In genomic region chr7:66779669-66780408, GRCh38 we compare ENCODE assay signal across 19 cellular contexts. TPM values are rescaled to one million over a fixed set of nuclear protein-coding genes. Genes with fewer than 3 reads are reported as not detected.
DNase-seq lines count a peak whose midpoint lies in the region; ATAC-seq, FAIRE-seq and TF ChIP-seq lines count a peak whose summit lies in the region.
"Had no signal": no experiment of that assay in that cellular context is flagged by ENCODE, and none has a peak within 500 bp of the region (broad histone marks: within the 10 kb centered on the region; RNA-seq: fewer than 3 reads in every experiment).

No MANE protein-coding gene starts in this region.

- no TSS peak for BruUV-seq in HepG2 (replicated peaks; lab: Mats Ljungman, UMichigan)

- H3K4me2 ChIP-seq in HepG2 (ENCODE audit: low read depth, low read length): peak overlapping the region; percentile 37

- H3K9me3 ChIP-seq in HepG2 (ENCODE audit: low read length) (no peaks in the 10 kb centered on the region), right lobe of liver (no peaks in the 10 kb centered on the region)
- H3K9me3 ChIP-seq: esophagus squamous epithelium, pancreas had no signal

- intact Hi-C loops in HepG2 (cut with micrococcal nuclease; ENCODE audit: unreplicated experiment): no loop called here
- intact Hi-C loops in right lobe of liver (cut with DNase I): no loop called here

- H3K27ac ChIP-seq in HepG2 (ENCODE audit: extremely low read length, insufficient read depth, low read length): peak overlapping the region; percentile 54
- H3K27ac ChIP-seq in right lobe of liver: peak overlapping the region in 1 of 3 donors; percentile 9
- H3K27ac ChIP-seq: esophagus squamous epithelium had no signal

- peak overlapping the region in 1 of 3 experiments; percentile 1; a peak in 1 of 6 replicates for H3K4me3 ChIP-seq in HepG2 (replicated peaks in 1 of 3; ENCODE audit: insufficient read depth in 1 of 3, low read depth in 2 of 3, low read length in 3 of 3)
- H3K4me3 ChIP-seq in right lobe of liver: no peak overlapping the region
- H3K4me3 ChIP-seq: esophagus squamous epithelium, pancreas had no signal

- WGBS in HepG2 (ENCODE audit: low lambda C conversion rate): 46% methylated on average over 5 of the region's 5 CpGs
- 66% methylated on average over 5 of the region's 5 CpGs for WGBS in right lobe of liver (ENCODE audit: insufficient coverage, low coverage, low lambda C conversion rate, missing lambda C conversion rate)

- TF ChIP-seq EP300 in HepG2 (IDR thresholded peaks at IDR 0.05; ENCODE audit: low read depth in 2 of 2, low read length in 2 of 2) (no peak), HepG2 (CRISPR knock-in tag; IDR thresholded peaks at IDR 0.05; ENCODE audit: borderline replicate concordance) (no peak)

- H3K4me1 ChIP-seq in HepG2 (ENCODE audit: insufficient read depth, low read length) (peaks cover 92% of the 10 kb centered on the region), right lobe of liver (peaks cover 0 to 45% (median 16%) of the 10 kb centered on the region in 4 donors)
- H3K4me1 ChIP-seq: esophagus squamous epithelium had no signal

- H3K36me3 ChIP-seq in HepG2 (replicated peaks in 1 of 2; ENCODE audit: control insufficient read depth in 1 of 2, insufficient read depth in 2 of 2, low read length in 2 of 2) (peaks cover 2 to 25% of the 10 kb centered on the region in 2 experiments), right lobe of liver (peaks cover 0 to 11% (median 4%) of the 10 kb centered on the region in 4 donors)

- H2AFZ ChIP-seq in HepG2 (ENCODE audit: low read length): no peak overlapping the region

- no peaks in the 10 kb centered on the region for H3K27me3 ChIP-seq in HepG2 (ENCODE audit: control insufficient read depth in 1 of 2, insufficient read depth in 2 of 2, low read length in 2 of 2)
- H3K27me3 ChIP-seq in right lobe of liver: no peaks in the 10 kb centered on the region
- H3K27me3 ChIP-seq: esophagus squamous epithelium, pancreas had no signal

- H4K20me1 ChIP-seq in HepG2 (ENCODE audit: insufficient read depth, low read length): no peaks in the 10 kb centered on the region

- no peak for TF ChIP-seq RAD21 in HepG2 (CRISPR knock-in tag; IDR thresholded peaks at IDR 0.05)

- CTCF ChIA-PET in HepG2 (lab: Yijun Ruan, JAX; ENCODE audit: low intra/inter-chr PET ratio, low total read pairs): no interaction called here

- ATAC-seq in HepG2 (peak; percentile 26), right lobe of liver (no peak), GM18870 (IDR thresholded peaks at IDR 0.05; ENCODE audit: unreplicated experiment) (no peak), GM19035 (IDR thresholded peaks at IDR 0.05; ENCODE audit: unreplicated experiment) (no peak)
- ATAC-seq: pancreas, T-helper 17 cell had no signal

- TF ChIP-seq CTCF in HepG2 (CRISPR knock-in tag; IDR thresholded peaks at IDR 0.05) (no peak), right lobe of liver (IDR thresholded peaks at IDR 0.05) (no peak)

- peak; percentile 55 for DNase-seq in HepG2 (ENCODE audit: low spot score)
- DNase-seq in right lobe of liver: no peak
- DNase-seq in amniotic epithelial cell (ENCODE audit: low read depth): peak; percentile 79
- peak; percentile 62 for DNase-seq in iris pigment epithelial cell (ENCODE audit: low read depth)
- no peak for DNase-seq in NCI-H2081 treated with DMSO at 0.1 percent for 48 hours (lab: John Stamatoyannopoulos, UW)
- DNase-seq in NCI-H2107 treated with DMSO at 0.1 percent for 48 hours (lab: John Stamatoyannopoulos, UW; ENCODE audit: unreplicated experiment): no peak
- DNase-seq: activated CD4-positive, alpha-beta T cell treated with anti-CD3 and anti-CD28 coated beads, Interleukin-2, amount 50 U/mL, for 4 hours; activated naive CD4-positive, alpha-beta T cell treated with Interleukin-2 at 50 U/mL for 16 hours; DMS79; esophagus squamous epithelium; H7; NCI-H526; pancreas; RPMI8226; stimulated activated CD4-positive, alpha-beta T cell treated with anti-CD3 and anti-CD28 coated beads, Interleukin-15, amount 100 ng/mL, for 24 hours; T-helper 17 cell had no signal

- H3K79me2 ChIP-seq in HepG2 (ENCODE audit: insufficient read depth, low read length): peaks cover 35% of the 10 kb centered on the region

- no peak for FAIRE-seq in HepG2 (lab: Jason Lieb, UNC)
- FAIRE-seq: GM12891, pancreas had no signal

- no peak for TF ChIP-seq POLR2A in HepG2 (IDR thresholded peaks at IDR 0.05; ENCODE audit: insufficient read depth in 1 of 2, low read depth in 2 of 2, low read length in 2 of 2)
- no peak for TF ChIP-seq POLR2A in right lobe of liver (IDR thresholded peaks at IDR 0.05)

- in situ Hi-C loops in HepG2 (cut with HindIII; ENCODE audit: extremely low pct_ligation_motif_present, low pct_unique_long_range_greater_than_20kb): loop anchor here (5.0 kb wide), 1 partner anchor 38 kb away; the partner anchor contains the start of gene RABGEF1

- POLR2A ChIA-PET in HepG2 (lab: Yijun Ruan, JAX): interaction anchor here (0.6 to 1.4 kb wide), 5 partner anchors 37 to 287 kb away, joined by 3 to 6 read pairs (median 3); partner anchors contain the start of gene RABGEF1

- H3K9ac ChIP-seq in HepG2 (ENCODE audit: insufficient read depth, low read depth, low read length): peak overlapping the region; percentile 52

TF ChIP-seq in HepG2, 621 proteins besides CTCF, POLR2A, EP300 and RAD21 (continues in another document):
- TF ChIP-seq MAX (IDR thresholded peaks at IDR 0.05): no peak
- peak; percentile 58; the same call in 1 of the 2 replicates for TF ChIP-seq FOXP4 (CRISPR knock-in tag; IDR thresholded peaks at IDR 0.05)
- 0 out of 2 replicates have a peak, but pooled peaks have one; percentile 14 for TF ChIP-seq FOSL2 (CRISPR knock-in tag; IDR thresholded peaks at IDR 0.05)
- peak; percentile 51; the same call in 1 of the 2 replicates for TF ChIP-seq GATAD2A (CRISPR knock-in tag; IDR thresholded peaks at IDR 0.05)
- peak; percentile 35; the same call in 1 of the 2 replicates for TF ChIP-seq CREM (IDR thresholded peaks at IDR 0.05)
- no peak for TF ChIP-seq CREM (CRISPR knock-in tag; IDR thresholded peaks at IDR 0.05)
- TF ChIP-seq HNF4A (CRISPR knock-in tag; IDR thresholded peaks at IDR 0.05): peak; percentile 63
- peak; percentile 52; the same call in 1 of the 2 replicates for TF ChIP-seq MED1 (CRISPR knock-in tag; IDR thresholded peaks at IDR 0.05)
- TF ChIP-seq FOXA3 (CRISPR knock-in tag; IDR thresholded peaks at IDR 0.05): peak; percentile 19; the same call in 1 of the 2 replicates
- peak; percentile 75; the same call in 1 of the 2 replicates for TF ChIP-seq ZNF3 (CRISPR knock-in tag; IDR thresholded peaks at IDR 0.05)

RNA-seq across cellular contexts. Expression of gene RABGEF1, which starts 39.3 kb away (rescaled TPM):
- total RNA-seq in HepG2 (2016; rRNA removed; fragmentation: Illumina TruSeq; extraction: Trizol) (22.7 and 27.5 TPM in 2 replicates), right lobe of liver (10 to 100 TPM in 3 of 6 experiments, 1 to 10 TPM in 3; 7.3 to 13.8 (median 10.2) TPM)
- total RNA-seq in HepG2 (2016; cell fraction: cytosol; rRNA removed; fragmentation: Illumina TruSeq; extraction: Trizol; ENCODE audit: low read depth): 19.8 and 21.2 TPM in 2 replicates
- 21.5 and 25.3 TPM in 2 replicates for total RNA-seq in HepG2 (2016; cell fraction: insoluble cytoplasmic fraction; rRNA removed; fragmentation: Illumina TruSeq; extraction: Trizol)
- total RNA-seq in HepG2 (2016; cell fraction: membrane; rRNA removed; fragmentation: Illumina TruSeq; extraction: Trizol): 14.1 and 14.9 TPM in 2 replicates
- total RNA-seq in HepG2 (2016; cell fraction: nucleus; rRNA removed; fragmentation: Illumina TruSeq; extraction: Trizol): 16.2 and 18.3 TPM in 2 replicates
- 30.3 and 35.3 TPM in 2 replicates for polyA plus RNA-seq in HepG2 (2011; rRNA removed)
- 18.9 and 20.5 TPM in 2 replicates for polyA plus RNA-seq in HepG2 (2011; cell fraction: cytosol; rRNA removed)
- 24.9 and 25.4 TPM in 2 replicates for polyA plus RNA-seq in HepG2 (2011; cell fraction: nucleus; rRNA removed)
- polyA plus RNA-seq in HepG2 (2012): 19.6 and 25.6 TPM in 2 replicates
- 1.3 and 2.0 TPM in 2 replicates for polyA plus RNA-seq in HepG2 (2016; cell fraction: cytosol; fragmentation: Illumina TruSeq; extraction: Trizol; ENCODE audit: low read depth)
- polyA plus RNA-seq in HepG2 (2016; cell fraction: insoluble cytoplasmic fraction; fragmentation: Illumina TruSeq; extraction: Trizol; ENCODE audit: low read depth): 22.9 and 25.3 TPM in 2 replicates
- 3.9 and 4.5 TPM in 2 replicates for polyA plus RNA-seq in HepG2 (2016; cell fraction: membrane; fragmentation: Illumina TruSeq; extraction: Trizol; ENCODE audit: low read depth)
- polyA plus RNA-seq in HepG2 (2016; cell fraction: nucleus; fragmentation: Illumina TruSeq; extraction: Trizol; ENCODE audit: insufficient read depth, low read depth): 26.8 and 27.2 TPM in 2 replicates
- 43.3 and 66.9 TPM in 2 replicates for polyA minus RNA-seq in HepG2 (2011; rRNA and poly(A)+ RNA removed; ENCODE audit: low replicate concordance)
- polyA minus RNA-seq in HepG2 (2011; cell fraction: cytosol; rRNA and poly(A)+ RNA removed): 15.5 and 21.7 TPM in 2 replicates
- 19.7 and 26.4 TPM in 2 replicates for polyA minus RNA-seq in HepG2 (2011; cell fraction: nucleus; rRNA and poly(A)+ RNA removed)

Comparison
In these comparisons a context has a peak if more than half of its experiments do, and no peak if none do; other contexts are left out.
1. DNase-seq: peak in HepG2 (single experiment), amniotic epithelial cell (single experiment) and iris pigment epithelial cell (single experiment); none in right lobe of liver (0 of 3), NCI-H2081 treated with DMSO at 0.1 percent for 48 hours (single experiment) and NCI-H2107 treated with DMSO at 0.1 percent for 48 hours (single experiment).